Comparison of ENCODE assay signal across 10 cellular contexts in genomic region chr5:163890211-163890610, GRCh38.
"Had no signal": no experiment of that assay in that cellular context is flagged by ENCODE, and none has a peak within 500 bp of the region (broad histone marks: within the 10 kb centered on the region; RNA-seq: fewer than 3 reads in every experiment).

No MANE protein-coding gene starts in this region.

- H2AFZ ChIP-seq: GM23248, GM23338 had no signal

- H3K27ac ChIP-seq: GM23248 had no signal

- H3K4me3 ChIP-seq: GM23248, GM23338, HAP-1 had no signal

- FAIRE-seq: H1, H54 had no signal

- H3K9me3 ChIP-seq: HAP-1 had no signal

- H3K36me3 ChIP-seq: HAP-1 had no signal

- H3K4me3 Mint-ChIP-seq: GM23338, H9, HFFc6 had no signal

- ATAC-seq: GM23338, HCT116 had no signal

- DNase-seq: GM23248, GOT3, H7, H9 had no signal

- H3K9ac ChIP-seq: GM23248 had no signal

- H3K9me3 Mint-ChIP-seq: HFFc6 had no signal

- H3K4me2 ChIP-seq: GM23338 had no signal

- H3K27ac Mint-ChIP-seq: GM23338 had no signal
